In the genomic region with DNA sequence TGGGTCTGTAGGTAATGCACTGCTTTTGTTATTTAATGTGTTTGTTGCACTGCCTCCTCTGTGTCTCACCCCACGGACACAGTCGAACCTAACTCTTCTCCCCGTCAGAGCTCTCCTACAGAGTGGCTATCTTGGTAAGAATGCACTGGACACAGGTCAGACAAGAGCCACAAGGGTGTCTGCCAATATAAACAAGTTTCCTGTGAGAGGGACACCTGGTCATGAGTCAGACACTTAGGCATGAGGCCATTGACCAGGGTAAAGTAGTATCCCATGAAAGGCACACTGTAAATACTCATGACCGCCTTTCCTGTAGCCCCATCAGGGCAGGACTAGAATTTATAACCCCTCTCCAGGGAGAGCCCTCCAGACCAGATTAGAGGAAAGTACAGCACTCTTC, we compare ENCODE assay signal across 11 cellular contexts.
DNase-seq lines count a peak whose midpoint lies in the region; ATAC-seq and TF ChIP-seq lines count a peak whose summit lies in the region.
"Had no signal": no experiment of that assay in that cellular context is flagged by ENCODE, and none has a peak within 500 bp of the region (broad histone marks: within the 10 kb centered on the region; RNA-seq: fewer than 3 reads in every experiment).

No MANE protein-coding gene starts in this region.

- H3K27me3 ChIP-seq in vagina: no peaks in the 10 kb centered on the region

- no peaks in the 10 kb centered on the region for H3K36me3 Mint-ChIP-seq in WTC11

- intact Hi-C loops in vagina (cut with DNase I): no loop called here

- H3K27me3 Mint-ChIP-seq in WTC11 (ENCODE audit: low read depth): peaks cover 20% of the 10 kb centered on the region

- DNase-seq in A172 (ENCODE audit: low spot score): peak; percentile 93
- peak; percentile 75 for DNase-seq in HT-29 (ENCODE audit: low spot score)
- DNase-seq in astrocyte of the spinal cord (ENCODE audit: low read depth, low spot score): peak; percentile 83
- DNase-seq in kidney tubule cell (ENCODE audit: low spot score): peak; percentile 93
- DNase-seq in vagina (ENCODE audit: extremely low spot score in 2 of 2): no peak
- no peak for DNase-seq in foreskin melanocyte
- no peak for DNase-seq in RPMI8226
- no peak for DNase-seq in WTC11 (ENCODE audit: low spot score)
- DNase-seq: activated naive CD4-positive, alpha-beta T cell treated with Interleukin-2 at 50 U/mL for 16 hours; effector CD4-positive, alpha-beta T cell; NCI-H187 had no signal

- no peaks in the 10 kb centered on the region for H3K36me3 ChIP-seq in vagina

- TF ChIP-seq CTCF in astrocyte of the spinal cord (IDR thresholded peaks at IDR 0.05; ENCODE audit: low read depth, low read length) (no peak), vagina (IDR thresholded peaks at IDR 0.05) (no peak), WTC11 (IDR thresholded peaks at IDR 0.05) (no peak)

- CTCF ChIA-PET in WTC11 (lab: Charles Lee): interaction anchor here (1.5 kb wide), 1 partner anchor 323 kb away, joined by 4 read pairs; no protein-coding TSS in a partner anchor

- in situ Hi-C loops in astrocyte of the spinal cord (cut with HindIII; ENCODE audit: low sequenced_read_pairs): no loop called here

- no peak overlapping the region for H3K4me3 ChIP-seq in astrocyte of the spinal cord (ENCODE audit: low read depth, low read length)
- no peak overlapping the region for H3K4me3 ChIP-seq in vagina

- ATAC-seq in WTC11: no peak

- H3K9me3 Mint-ChIP-seq in WTC11: no peaks in the 10 kb centered on the region

- peaks cover 10% of the 10 kb centered on the region for H3K4me1 Mint-ChIP-seq in WTC11

- H3K4me3 Mint-ChIP-seq in WTC11: no peak overlapping the region

- no peak for TF ChIP-seq POLR2A in vagina (IDR thresholded peaks at IDR 0.05)

- no peak overlapping the region for H3K27ac Mint-ChIP-seq in WTC11

- no peaks in the 10 kb centered on the region for H3K9me3 ChIP-seq in vagina

- POLR2A ChIA-PET in WTC11 (lab: Charles Lee): no interaction called here

- no peak overlapping the region for H3K27ac ChIP-seq in vagina

- H3K4me1 ChIP-seq in vagina: no peaks in the 10 kb centered on the region

TF ChIP-seq in WTC11, 78 proteins besides CTCF, POLR2A, EP300 and RAD21:
- TF ChIP-seq NR3C1 (CRISPR knock-in tag; conservative IDR thresholded peaks at IDR 0.05; ENCODE audit: low read depth) (no peak), ZBTB21 (CRISPR knock-in tag; IDR thresholded peaks at IDR 0.05; ENCODE audit: borderline replicate concordance) (no peak)
- TF ChIP-seq, protein P1, sequence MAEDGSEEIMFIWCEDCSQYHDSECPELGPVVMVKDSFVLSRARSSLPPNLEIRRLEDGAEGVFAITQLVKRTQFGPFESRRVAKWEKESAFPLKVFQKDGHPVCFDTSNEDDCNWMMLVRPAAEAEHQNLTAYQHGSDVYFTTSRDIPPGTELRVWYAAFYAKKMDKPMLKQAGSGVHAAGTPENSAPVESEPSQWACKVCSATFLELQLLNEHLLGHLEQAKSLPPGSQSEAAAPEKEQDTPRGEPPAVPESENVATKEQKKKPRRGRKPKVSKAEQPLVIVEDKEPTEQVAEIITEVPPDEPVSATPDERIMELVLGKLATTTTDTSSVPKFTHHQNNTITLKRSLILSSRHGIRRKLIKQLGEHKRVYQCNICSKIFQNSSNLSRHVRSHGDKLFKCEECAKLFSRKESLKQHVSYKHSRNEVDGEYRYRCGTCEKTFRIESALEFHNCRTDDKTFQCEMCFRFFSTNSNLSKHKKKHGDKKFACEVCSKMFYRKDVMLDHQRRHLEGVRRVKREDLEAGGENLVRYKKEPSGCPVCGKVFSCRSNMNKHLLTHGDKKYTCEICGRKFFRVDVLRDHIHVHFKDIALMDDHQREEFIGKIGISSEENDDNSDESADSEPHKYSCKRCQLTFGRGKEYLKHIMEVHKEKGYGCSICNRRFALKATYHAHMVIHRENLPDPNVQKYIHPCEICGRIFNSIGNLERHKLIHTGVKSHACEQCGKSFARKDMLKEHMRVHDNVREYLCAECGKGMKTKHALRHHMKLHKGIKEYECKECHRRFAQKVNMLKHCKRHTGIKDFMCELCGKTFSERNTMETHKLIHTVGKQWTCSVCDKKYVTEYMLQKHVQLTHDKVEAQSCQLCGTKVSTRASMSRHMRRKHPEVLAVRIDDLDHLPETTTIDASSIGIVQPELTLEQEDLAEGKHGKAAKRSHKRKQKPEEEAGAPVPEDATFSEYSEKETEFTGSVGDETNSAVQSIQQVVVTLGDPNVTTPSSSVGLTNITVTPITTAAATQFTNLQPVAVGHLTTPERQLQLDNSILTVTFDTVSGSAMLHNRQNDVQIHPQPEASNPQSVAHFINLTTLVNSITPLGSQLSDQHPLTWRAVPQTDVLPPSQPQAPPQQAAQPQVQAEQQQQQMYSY (CRISPR knock-in tag; IDR thresholded peaks at IDR 0.05): no peak

Comparison
In these comparisons a context has a peak if more than half of its experiments do, and no peak if none do; other contexts are left out.
1. DNase-seq: peak in A172 (single experiment), HT-29 (single experiment), astrocyte of the spinal cord (single experiment) and kidney tubule cell (single experiment); none in vagina (0 of 2), foreskin melanocyte (single experiment), RPMI8226 (single experiment) and WTC11 (single experiment).